ENCODE assay signal across 8 cellular contexts in genomic region chr19:10290439-10290875, GRCh38. TPM values are rescaled to one million over a fixed set of nuclear protein-coding genes. Genes with fewer than 3 reads are reported as not detected.
DNase-seq lines count a peak whose midpoint lies in the region; ATAC-seq and TF ChIP-seq lines count a peak whose summit lies in the region.

No MANE protein-coding gene starts in this region.

- peaks cover 0 to 88% (median 67%) of the 10 kb centered on the region in 4 donors for H3K4me1 ChIP-seq in Peyer's patch
- H3K4me1 ChIP-seq in skeletal muscle tissue (ENCODE audit: control insufficient read depth in 3 of 3, insufficient read depth in 3 of 3, low read length in 3 of 3) = peaks cover 42 to 60% (median 56%) of the 10 kb centered on the region in 3 donors

- ATAC-seq in GM19351 (IDR thresholded peaks at IDR 0.05; ENCODE audit: unreplicated experiment) = no peak

- DNase-seq in NCI-H82 (lab: John Stamatoyannopoulos, UW) (peak; percentile 51), NCI-H82 treated with DMSO at 0.1 percent for 48 hours (lab: John Stamatoyannopoulos, UW; ENCODE audit: unreplicated experiment) (no peak), Peyer's patch (no peak), epithelial cell of esophagus (ENCODE audit: low read depth) (peak; percentile 30), retina (no peak), cerebellum (ENCODE audit: low spot score) (no peak)

- H3K9me3 ChIP-seq in Peyer's patch (no peaks in the 10 kb centered on the region), skeletal muscle tissue (ENCODE audit: control insufficient read depth in 3 of 3, low read length in 3 of 3) (no peaks in the 10 kb centered on the region)

- no peaks in the 10 kb centered on the region for H3K36me3 ChIP-seq in Peyer's patch
- H3K36me3 ChIP-seq in skeletal muscle tissue (ENCODE audit: control insufficient read depth in 3 of 3, insufficient read depth in 3 of 3, low read length in 3 of 3) = peaks cover 1 to 7% (median 7%) of the 10 kb centered on the region in 3 donors

- no peak overlapping the region for H3K27ac ChIP-seq in Peyer's patch
- no peak overlapping the region for H3K27ac ChIP-seq in skeletal muscle tissue (ENCODE audit: low read depth, low read length)

- H3K27me3 ChIP-seq in Peyer's patch (peaks cover 0 to 58% of the 10 kb centered on the region in 2 donors), skeletal muscle tissue (ENCODE audit: control insufficient read depth in 3 of 3, insufficient read depth in 3 of 3, low read length in 3 of 3) (peaks cover 81 to 89% (median 82%) of the 10 kb centered on the region in 3 donors)

- TF ChIP-seq POLR2A in Peyer's patch (IDR thresholded peaks at IDR 0.05) = no peak

- TF ChIP-seq CTCF in Peyer's patch (IDR thresholded peaks at IDR 0.05) (no peak), epithelial cell of esophagus (IDR thresholded peaks at IDR 0.05; ENCODE audit: insufficient read depth, low read depth, low read length, missing control alignments) (no peak)

- H3K4me3 ChIP-seq in Peyer's patch (peak overlapping the region; percentile 29 to 49 (median 36)), epithelial cell of esophagus (ENCODE audit: low read length) (peak overlapping the region; percentile 53), skeletal muscle tissue (ENCODE audit: low read length in 3 of 3) (peak overlapping the region; percentile 30 to 64 (median 59))

- peak overlapping the region in 2 of 3 donors; percentile 11 to 45 for H3K9ac ChIP-seq in skeletal muscle tissue (ENCODE audit: low read depth in 1 of 3, low read length in 3 of 3)

RNA-seq across cellular contexts. Expression of gene ICAM5, which starts 0.7 kb away (rescaled TPM):
- total RNA-seq in Peyer's patch = under 1 TPM in 1 of 4 donors, not detected in 3; 0.27 TPM
- not detected for total RNA-seq in skeletal muscle tissue
- 1.6 TPM for total RNA-seq in cerebellum

RNA-seq across cellular contexts. Expression of gene ICAM4, which starts 3.7 kb away (rescaled TPM):
- total RNA-seq in Peyer's patch = not detected
- 2.6 TPM for total RNA-seq in skeletal muscle tissue
- total RNA-seq in cerebellum = not detected

RNA-seq across cellular contexts. Expression of gene ZGLP1, which starts 19.2 kb away (rescaled TPM):
- total RNA-seq in Peyer's patch (10 to 100 TPM in 1 of 4 donors, 1 to 10 TPM in 1, not detected in 2; 2.1 to 10.7 TPM), skeletal muscle tissue (1.0 TPM), cerebellum (2.4 TPM)

RNA-seq across cellular contexts. Expression of gene ICAM1, which starts 19.5 kb away (rescaled TPM):
- 10 to 100 TPM in 2 of 4 donors, 1 to 10 TPM in 2; 2.6 to 62.7 (median 12.7) TPM for total RNA-seq in Peyer's patch
- 6.8 TPM for total RNA-seq in skeletal muscle tissue
- 2.7 TPM for total RNA-seq in cerebellum

RNA-seq across cellular contexts. Expression of gene FDX2, which starts 25.4 kb away (rescaled TPM):
- total RNA-seq in Peyer's patch = 10 to 100 TPM in 3 of 4 donors, 1 to 10 TPM in 1; 8.3 to 22.2 (median 12.5) TPM
- 5.7 TPM for total RNA-seq in skeletal muscle tissue
- total RNA-seq in cerebellum = 13.2 TPM

Comparison
In these comparisons a context has a peak if more than half of its experiments do, and no peak if none do; other contexts are left out.
1. DNase-seq: peak in NCI-H82 (single experiment) and epithelial cell of esophagus (single experiment); none in NCI-H82 treated with DMSO at 0.1 percent for 48 hours (single experiment), Peyer's patch (0 of 3), retina (single experiment) and cerebellum (single experiment).
2. Peak in every context shown above with its lines, with median percentiles within 50 percentile points of each other: H3K4me3 ChIP-seq.